ENCODE assay signal across 1 cellular context in the genomic region with DNA sequence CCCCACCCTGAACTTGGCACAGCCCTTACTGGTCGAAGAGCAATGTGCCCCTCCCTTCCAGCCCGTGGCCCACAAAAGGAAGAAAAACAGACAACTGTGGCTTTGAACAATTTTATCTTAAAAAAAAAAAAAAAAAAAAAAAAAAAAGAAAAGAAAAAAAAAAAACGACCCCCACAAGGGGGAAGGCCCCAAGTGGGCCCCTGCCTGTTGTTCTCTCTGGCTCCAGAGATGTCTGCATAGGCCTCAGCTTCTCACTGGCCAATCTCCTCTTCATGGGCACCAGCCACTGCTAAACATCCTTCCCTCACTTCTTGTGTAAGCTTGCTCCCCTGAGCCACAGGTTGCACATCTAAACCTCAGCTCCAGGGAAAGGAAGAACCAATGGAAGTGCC.
TF ChIP-seq lines count a peak whose summit lies in the region.

No MANE protein-coding gene starts in this region.

TF ChIP-seq in GM12878, 131 proteins besides CTCF, POLR2A, EP300 and RAD21:
- TF ChIP-seq BRCA1 (IDR thresholded peaks at IDR 0.05; ENCODE audit: low read depth, low read length) (no peak), GABPA (IDR thresholded peaks at IDR 0.05; ENCODE audit: low read depth) (no peak), HCFC1 (IDR thresholded peaks at IDR 0.05; ENCODE audit: low read length) (no peak), KDM1A (IDR thresholded peaks at IDR 0.05; ENCODE audit: borderline replicate concordance) (no peak), ETV6 (conservative IDR thresholded peaks at IDR 0.05 in 1 of 2, IDR thresholded peaks at IDR 0.05 in 1 of 2; ENCODE audit: borderline replicate concordance in 1 of 2, low read depth in 1 of 2) (no peak), SP1 (IDR thresholded peaks at IDR 0.05; ENCODE audit: low read depth, low read length) (no peak), ZNF622 (IDR thresholded peaks at IDR 0.05) (no peak), SRF (IDR thresholded peaks at IDR 0.05; ENCODE audit: low read depth in 2 of 2, low read length in 2 of 2) (no peak), PML (IDR thresholded peaks at IDR 0.05; ENCODE audit: low read length) (peak; percentile 6; the same call in 1 of the 2 replicates), ZBED1 (IDR thresholded peaks at IDR 0.05; ENCODE audit: borderline replicate concordance) (0 out of 2 replicates have a peak, but pooled peaks have one; percentile 45), RBBP5 (conservative IDR thresholded peaks at IDR 0.05) (no peak), ZNF384 (IDR thresholded peaks at IDR 0.05; ENCODE audit: borderline replicate concordance, low read depth, low read length) (peak; percentile 17; the same call in 1 of the 2 replicates)
- TF ChIP-seq, protein P1, sequence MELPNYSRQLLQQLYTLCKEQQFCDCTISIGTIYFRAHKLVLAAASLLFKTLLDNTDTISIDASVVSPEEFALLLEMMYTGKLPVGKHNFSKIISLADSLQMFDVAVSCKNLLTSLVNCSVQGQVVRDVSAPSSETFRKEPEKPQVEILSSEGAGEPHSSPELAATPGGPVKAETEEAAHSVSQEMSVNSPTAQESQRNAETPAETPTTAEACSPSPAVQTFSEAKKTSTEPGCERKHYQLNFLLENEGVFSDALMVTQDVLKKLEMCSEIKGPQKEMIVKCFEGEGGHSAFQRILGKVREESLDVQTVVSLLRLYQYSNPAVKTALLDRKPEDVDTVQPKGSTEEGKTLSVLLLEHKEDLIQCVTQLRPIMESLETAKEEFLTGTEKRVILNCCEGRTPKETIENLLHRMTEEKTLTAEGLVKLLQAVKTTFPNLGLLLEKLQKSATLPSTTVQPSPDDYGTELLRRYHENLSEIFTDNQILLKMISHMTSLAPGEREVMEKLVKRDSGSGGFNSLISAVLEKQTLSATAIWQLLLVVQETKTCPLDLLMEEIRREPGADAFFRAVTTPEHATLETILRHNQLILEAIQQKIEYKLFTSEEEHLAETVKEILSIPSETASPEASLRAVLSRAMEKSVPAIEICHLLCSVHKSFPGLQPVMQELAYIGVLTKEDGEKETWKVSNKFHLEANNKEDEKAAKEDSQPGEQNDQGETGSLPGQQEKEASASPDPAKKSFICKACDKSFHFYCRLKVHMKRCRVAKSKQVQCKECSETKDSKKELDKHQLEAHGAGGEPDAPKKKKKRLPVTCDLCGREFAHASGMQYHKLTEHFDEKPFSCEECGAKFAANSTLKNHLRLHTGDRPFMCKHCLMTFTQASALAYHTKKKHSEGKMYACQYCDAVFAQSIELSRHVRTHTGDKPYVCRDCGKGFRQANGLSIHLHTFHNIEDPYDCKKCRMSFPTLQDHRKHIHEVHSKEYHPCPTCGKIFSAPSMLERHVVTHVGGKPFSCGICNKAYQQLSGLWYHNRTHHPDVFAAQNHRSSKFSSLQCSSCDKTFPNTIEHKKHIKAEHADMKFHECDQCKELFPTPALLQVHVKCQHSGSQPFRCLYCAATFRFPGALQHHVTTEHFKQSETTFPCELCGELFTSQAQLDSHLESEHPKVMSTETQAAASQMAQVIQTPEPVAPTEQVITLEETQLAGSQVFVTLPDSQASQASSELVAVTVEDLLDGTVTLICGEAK (IDR thresholded peaks at IDR 0.05; ENCODE audit: borderline replicate concordance): peak; percentile 39; the same call in 1 of the 2 replicates
- TF ChIP-seq, protein P2, sequence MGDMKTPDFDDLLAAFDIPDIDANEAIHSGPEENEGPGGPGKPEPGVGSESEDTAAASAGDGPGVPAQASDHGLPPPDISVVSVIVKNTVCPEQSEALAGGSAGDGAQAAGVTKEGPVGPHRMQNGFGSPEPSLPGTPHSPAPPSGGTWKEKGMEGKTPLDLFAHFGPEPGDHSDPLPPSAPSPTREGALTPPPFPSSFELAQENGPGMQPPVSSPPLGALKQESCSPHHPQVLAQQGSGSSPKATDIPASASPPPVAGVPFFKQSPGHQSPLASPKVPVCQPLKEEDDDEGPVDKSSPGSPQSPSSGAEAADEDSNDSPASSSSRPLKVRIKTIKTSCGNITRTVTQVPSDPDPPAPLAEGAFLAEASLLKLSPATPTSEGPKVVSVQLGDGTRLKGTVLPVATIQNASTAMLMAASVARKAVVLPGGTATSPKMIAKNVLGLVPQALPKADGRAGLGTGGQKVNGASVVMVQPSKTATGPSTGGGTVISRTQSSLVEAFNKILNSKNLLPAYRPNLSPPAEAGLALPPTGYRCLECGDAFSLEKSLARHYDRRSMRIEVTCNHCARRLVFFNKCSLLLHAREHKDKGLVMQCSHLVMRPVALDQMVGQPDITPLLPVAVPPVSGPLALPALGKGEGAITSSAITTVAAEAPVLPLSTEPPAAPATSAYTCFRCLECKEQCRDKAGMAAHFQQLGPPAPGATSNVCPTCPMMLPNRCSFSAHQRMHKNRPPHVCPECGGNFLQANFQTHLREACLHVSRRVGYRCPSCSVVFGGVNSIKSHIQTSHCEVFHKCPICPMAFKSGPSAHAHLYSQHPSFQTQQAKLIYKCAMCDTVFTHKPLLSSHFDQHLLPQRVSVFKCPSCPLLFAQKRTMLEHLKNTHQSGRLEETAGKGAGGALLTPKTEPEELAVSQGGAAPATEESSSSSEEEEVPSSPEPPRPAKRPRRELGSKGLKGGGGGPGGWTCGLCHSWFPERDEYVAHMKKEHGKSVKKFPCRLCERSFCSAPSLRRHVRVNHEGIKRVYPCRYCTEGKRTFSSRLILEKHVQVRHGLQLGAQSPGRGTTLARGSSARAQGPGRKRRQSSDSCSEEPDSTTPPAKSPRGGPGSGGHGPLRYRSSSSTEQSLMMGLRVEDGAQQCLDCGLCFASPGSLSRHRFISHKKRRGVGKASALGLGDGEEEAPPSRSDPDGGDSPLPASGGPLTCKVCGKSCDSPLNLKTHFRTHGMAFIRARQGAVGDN (IDR thresholded peaks at IDR 0.05): 0 out of 2 replicates have a peak, but pooled peaks have one; percentile 0
- TF ChIP-seq, protein P3, sequence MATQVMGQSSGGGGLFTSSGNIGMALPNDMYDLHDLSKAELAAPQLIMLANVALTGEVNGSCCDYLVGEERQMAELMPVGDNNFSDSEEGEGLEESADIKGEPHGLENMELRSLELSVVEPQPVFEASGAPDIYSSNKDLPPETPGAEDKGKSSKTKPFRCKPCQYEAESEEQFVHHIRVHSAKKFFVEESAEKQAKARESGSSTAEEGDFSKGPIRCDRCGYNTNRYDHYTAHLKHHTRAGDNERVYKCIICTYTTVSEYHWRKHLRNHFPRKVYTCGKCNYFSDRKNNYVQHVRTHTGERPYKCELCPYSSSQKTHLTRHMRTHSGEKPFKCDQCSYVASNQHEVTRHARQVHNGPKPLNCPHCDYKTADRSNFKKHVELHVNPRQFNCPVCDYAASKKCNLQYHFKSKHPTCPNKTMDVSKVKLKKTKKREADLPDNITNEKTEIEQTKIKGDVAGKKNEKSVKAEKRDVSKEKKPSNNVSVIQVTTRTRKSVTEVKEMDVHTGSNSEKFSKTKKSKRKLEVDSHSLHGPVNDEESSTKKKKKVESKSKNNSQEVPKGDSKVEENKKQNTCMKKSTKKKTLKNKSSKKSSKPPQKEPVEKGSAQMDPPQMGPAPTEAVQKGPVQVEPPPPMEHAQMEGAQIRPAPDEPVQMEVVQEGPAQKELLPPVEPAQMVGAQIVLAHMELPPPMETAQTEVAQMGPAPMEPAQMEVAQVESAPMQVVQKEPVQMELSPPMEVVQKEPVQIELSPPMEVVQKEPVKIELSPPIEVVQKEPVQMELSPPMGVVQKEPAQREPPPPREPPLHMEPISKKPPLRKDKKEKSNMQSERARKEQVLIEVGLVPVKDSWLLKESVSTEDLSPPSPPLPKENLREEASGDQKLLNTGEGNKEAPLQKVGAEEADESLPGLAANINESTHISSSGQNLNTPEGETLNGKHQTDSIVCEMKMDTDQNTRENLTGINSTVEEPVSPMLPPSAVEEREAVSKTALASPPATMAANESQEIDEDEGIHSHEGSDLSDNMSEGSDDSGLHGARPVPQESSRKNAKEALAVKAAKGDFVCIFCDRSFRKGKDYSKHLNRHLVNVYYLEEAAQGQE (IDR thresholded peaks at IDR 0.05; ENCODE audit: low read depth, low read length): no peak
TF ChIP-seq in GM12878: peak in this region for 5.
